21 cellular contexts compared by ENCODE assay signal in the genomic region with DNA sequence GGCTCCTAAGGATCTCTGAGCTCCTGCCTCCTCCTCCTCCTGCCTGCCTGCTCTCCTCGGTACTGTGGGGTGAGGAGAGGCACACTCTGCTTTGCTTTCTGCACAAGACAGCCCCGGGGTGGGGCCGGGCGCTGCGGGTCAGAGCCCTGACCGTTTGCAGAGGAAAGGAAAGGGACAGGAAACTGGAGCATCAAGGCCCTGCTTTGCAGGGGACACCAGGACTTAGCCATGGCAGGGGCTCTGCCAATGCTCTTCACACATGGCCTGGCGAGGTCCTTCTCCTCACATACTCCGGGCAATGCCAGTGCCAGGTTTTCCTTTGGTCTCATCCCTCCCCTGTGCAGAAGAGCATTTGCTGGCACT. TPM values are rescaled to one million over a fixed set of nuclear protein-coding genes. Genes with fewer than 3 reads are reported as not detected.
"Had no signal": no experiment of that assay in that cellular context is flagged by ENCODE, and none has a peak within 500 bp of the region (broad histone marks: within the 10 kb centered on the region; RNA-seq: fewer than 3 reads in every experiment).

No MANE protein-coding gene starts in this region.

- DNase-seq: activated B cell treated with CpG ODN at 0.5 μM for 24 hours; activated CD4-positive, alpha-beta T cell treated with anti-CD3 and anti-CD28 coated beads, Interleukin-2, amount 10 ng/mL, durations not matched to agents 24 days and 14 days; activated CD8-positive, alpha-beta memory T cell treated with anti-CD3 and anti-CD28 coated beads, Interleukin-2, amount 50 U/mL, for 4 hours; activated CD8-positive, alpha-beta T cell treated with anti-CD3 and anti-CD28 coated beads, Interleukin-2, amount 10 ng/mL, durations not matched to agents 7 days and 5 days; activated gamma-delta T cell; activated naive CD8-positive, alpha-beta T cell treated with anti-CD3 and anti-CD28 coated beads for 36 hours; activated T-cell treated with anti-CD3 and anti-CD28 coated beads, Interleukin-2, amount 50 U/mL, for 48 hours; amygdala; effector CD8-positive, alpha-beta T cell; esophagus squamous epithelium; kidney glomerular epithelial cell; lower lobe of right lung; stimulated activated naive CD8-positive, alpha-beta T cell treated with anti-CD3 and anti-CD28 coated beads, Interleukin-15, amount 100 ng/mL, for 72 hours; T-helper 2 cell; upper lobe of right lung had no signal

- H3K27me3 Mint-ChIP-seq: activated B cell treated with CpG ODN at 0.5 μM for 24 hours had no signal

- H3K4me3 ChIP-seq: esophagus squamous epithelium, lower lobe of right lung, smooth muscle cell, upper lobe of right lung had no signal

- H3K9me3 ChIP-seq: esophagus squamous epithelium, lower lobe of right lung, upper lobe of right lung had no signal

- H3K36me3 ChIP-seq: esophagus squamous epithelium, lower lobe of right lung, upper lobe of right lung had no signal

- H3K27me3 ChIP-seq: upper lobe of right lung had no signal

- H3K4me1 Mint-ChIP-seq: activated B cell treated with CpG ODN at 0.5 μM for 24 hours; activated CD4-positive, alpha-beta T cell treated with anti-CD3 and anti-CD28 coated beads, Interleukin-2, amount 10 ng/mL, durations not matched to agents 24 days and 14 days; activated naive CD8-positive, alpha-beta T cell treated with anti-CD3 and anti-CD28 coated beads for 36 hours; central memory CD8-positive, alpha-beta T cell; stimulated activated naive CD8-positive, alpha-beta T cell treated with anti-CD3 and anti-CD28 coated beads, Interleukin-15, amount 100 ng/mL, for 72 hours had no signal

- ATAC-seq: activated CD8-positive, alpha-beta T cell treated with anti-CD3 and anti-CD28 coated beads, Interleukin-2, amount 10 ng/mL, durations not matched to agents 7 days and 5 days; stimulated activated naive CD8-positive, alpha-beta T cell treated with anti-CD3 and anti-CD28 coated beads, Interleukin-15, amount 100 ng/mL, for 72 hours; upper lobe of right lung had no signal

- H3K27ac ChIP-seq: esophagus squamous epithelium, lower lobe of right lung, parathyroid adenoma, upper lobe of right lung had no signal

- H3K4me3 Mint-ChIP-seq: activated B cell treated with CpG ODN at 0.5 μM for 24 hours; activated CD4-positive, alpha-beta T cell treated with anti-CD3 and anti-CD28 coated beads, Interleukin-2, amount 10 ng/mL, durations not matched to agents 24 days and 14 days; activated CD8-positive, alpha-beta T cell treated with anti-CD3 and anti-CD28 coated beads, Interleukin-2, amount 10 ng/mL, durations not matched to agents 7 days and 5 days; activated naive CD8-positive, alpha-beta T cell treated with anti-CD3 and anti-CD28 coated beads for 36 hours; central memory CD8-positive, alpha-beta T cell; stimulated activated naive CD8-positive, alpha-beta T cell treated with anti-CD3 and anti-CD28 coated beads, Interleukin-15, amount 100 ng/mL, for 72 hours had no signal

- H3K27ac Mint-ChIP-seq: activated B cell treated with CpG ODN at 0.5 μM for 24 hours; activated CD4-positive, alpha-beta T cell treated with anti-CD3 and anti-CD28 coated beads, Interleukin-2, amount 10 ng/mL, durations not matched to agents 24 days and 14 days; activated CD8-positive, alpha-beta T cell treated with anti-CD3 and anti-CD28 coated beads, Interleukin-2, amount 10 ng/mL, durations not matched to agents 7 days and 5 days; activated naive CD8-positive, alpha-beta T cell treated with anti-CD3 and anti-CD28 coated beads for 36 hours had no signal

- FAIRE-seq: endothelial cell of umbilical vein had no signal

- H3K4me1 ChIP-seq: parathyroid adenoma had no signal

- H3K36me3 Mint-ChIP-seq: activated naive CD8-positive, alpha-beta T cell treated with anti-CD3 and anti-CD28 coated beads for 36 hours; brain had no signal

- H3K9me3 Mint-ChIP-seq: activated CD4-positive, alpha-beta T cell treated with anti-CD3 and anti-CD28 coated beads, Interleukin-2, amount 10 ng/mL, durations not matched to agents 24 days and 14 days; activated naive CD8-positive, alpha-beta T cell treated with anti-CD3 and anti-CD28 coated beads for 36 hours; central memory CD8-positive, alpha-beta T cell had no signal

RNA-seq across cellular contexts. Expression of gene DOC2B, which starts 23.7 kb away (rescaled TPM):
- total RNA-seq: activated B cell treated with CpG ODN at 0.5 μM for 24 hours; activated CD8-positive, alpha-beta T cell treated with anti-CD3 and anti-CD28 coated beads, Interleukin-2, amount 10 ng/mL, durations not matched to agents 7 days and 5 days; fibroblast of villous mesenchyme had no signal
